In the genomic region with DNA sequence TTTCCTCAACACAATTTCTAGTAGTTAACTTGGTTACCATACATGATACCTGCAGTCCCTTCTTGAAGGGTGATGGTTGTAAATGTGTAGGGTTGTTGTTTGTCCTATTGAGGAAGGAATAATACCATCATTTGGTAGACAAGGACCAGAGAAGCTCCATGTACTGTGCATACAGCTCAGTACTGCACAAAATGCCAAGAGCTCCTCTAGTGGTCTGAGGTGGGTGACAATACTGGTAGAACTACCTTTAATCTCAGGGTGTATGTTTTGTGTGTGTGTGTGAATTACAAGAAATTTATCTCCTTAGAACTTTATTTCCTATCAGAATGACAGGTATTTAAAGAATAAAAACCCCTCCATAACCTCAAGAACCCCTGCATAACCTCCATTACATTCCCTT, we compare ENCODE assay signal across 3 cellular contexts.
TF ChIP-seq lines count a peak whose summit lies in the region.

No MANE protein-coding gene starts in this region.

TF ChIP-seq in SK-N-SH, 30 proteins besides CTCF, POLR2A, EP300 and RAD21 (continues in another document):
- TF ChIP-seq CHD2 (IDR thresholded peaks at IDR 0.05; ENCODE audit: low read length, partially characterized antibody) (no peak), MXI1 (IDR thresholded peaks at IDR 0.05; ENCODE audit: low read depth, low read length) (no peak), ELF1 (IDR thresholded peaks at IDR 0.05) (no peak), GATA2 (CRISPR knock-in tag; IDR thresholded peaks at IDR 0.05) (no peak), GABPA (IDR thresholded peaks at IDR 0.05; ENCODE audit: low read depth) (no peak), SMC3 (IDR thresholded peaks at IDR 0.05; ENCODE audit: low read depth, low read length) (no peak), RXRA (IDR thresholded peaks at IDR 0.05; ENCODE audit: borderline replicate concordance, low read depth) (no peak), FOXJ3 (CRISPR knock-in tag; IDR thresholded peaks at IDR 0.05) (no peak), TEAD4 (IDR thresholded peaks at IDR 0.05; ENCODE audit: borderline replicate concordance, insufficient read depth) (no peak), POLR2AphosphoS5 (IDR thresholded peaks at IDR 0.05; ENCODE audit: low read depth, low read length) (no peak)
- TF ChIP-seq, protein P1, sequence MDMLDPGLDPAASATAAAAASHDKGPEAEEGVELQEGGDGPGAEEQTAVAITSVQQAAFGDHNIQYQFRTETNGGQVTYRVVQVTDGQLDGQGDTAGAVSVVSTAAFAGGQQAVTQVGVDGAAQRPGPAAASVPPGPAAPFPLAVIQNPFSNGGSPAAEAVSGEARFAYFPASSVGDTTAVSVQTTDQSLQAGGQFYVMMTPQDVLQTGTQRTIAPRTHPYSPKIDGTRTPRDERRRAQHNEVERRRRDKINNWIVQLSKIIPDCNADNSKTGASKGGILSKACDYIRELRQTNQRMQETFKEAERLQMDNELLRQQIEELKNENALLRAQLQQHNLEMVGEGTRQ (IDR thresholded peaks at IDR 0.05; ENCODE audit: borderline replicate concordance, low read depth, low read length) = no peak
- TF ChIP-seq, protein P2, sequence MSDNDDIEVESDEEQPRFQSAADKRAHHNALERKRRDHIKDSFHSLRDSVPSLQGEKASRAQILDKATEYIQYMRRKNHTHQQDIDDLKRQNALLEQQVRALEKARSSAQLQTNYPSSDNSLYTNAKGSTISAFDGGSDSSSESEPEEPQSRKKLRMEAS (IDR thresholded peaks at IDR 0.05; ENCODE audit: low read depth) = no peak
- TF ChIP-seq, protein P3, sequence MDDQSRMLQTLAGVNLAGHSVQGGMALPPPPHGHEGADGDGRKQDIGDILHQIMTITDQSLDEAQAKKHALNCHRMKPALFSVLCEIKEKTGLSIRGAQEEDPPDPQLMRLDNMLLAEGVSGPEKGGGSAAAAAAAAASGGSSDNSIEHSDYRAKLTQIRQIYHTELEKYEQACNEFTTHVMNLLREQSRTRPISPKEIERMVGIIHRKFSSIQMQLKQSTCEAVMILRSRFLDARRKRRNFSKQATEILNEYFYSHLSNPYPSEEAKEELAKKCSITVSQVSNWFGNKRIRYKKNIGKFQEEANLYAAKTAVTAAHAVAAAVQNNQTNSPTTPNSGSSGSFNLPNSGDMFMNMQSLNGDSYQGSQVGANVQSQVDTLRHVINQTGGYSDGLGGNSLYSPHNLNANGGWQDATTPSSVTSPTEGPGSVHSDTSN (IDR thresholded peaks at IDR 0.05) = no peak
- TF ChIP-seq, protein P4, sequence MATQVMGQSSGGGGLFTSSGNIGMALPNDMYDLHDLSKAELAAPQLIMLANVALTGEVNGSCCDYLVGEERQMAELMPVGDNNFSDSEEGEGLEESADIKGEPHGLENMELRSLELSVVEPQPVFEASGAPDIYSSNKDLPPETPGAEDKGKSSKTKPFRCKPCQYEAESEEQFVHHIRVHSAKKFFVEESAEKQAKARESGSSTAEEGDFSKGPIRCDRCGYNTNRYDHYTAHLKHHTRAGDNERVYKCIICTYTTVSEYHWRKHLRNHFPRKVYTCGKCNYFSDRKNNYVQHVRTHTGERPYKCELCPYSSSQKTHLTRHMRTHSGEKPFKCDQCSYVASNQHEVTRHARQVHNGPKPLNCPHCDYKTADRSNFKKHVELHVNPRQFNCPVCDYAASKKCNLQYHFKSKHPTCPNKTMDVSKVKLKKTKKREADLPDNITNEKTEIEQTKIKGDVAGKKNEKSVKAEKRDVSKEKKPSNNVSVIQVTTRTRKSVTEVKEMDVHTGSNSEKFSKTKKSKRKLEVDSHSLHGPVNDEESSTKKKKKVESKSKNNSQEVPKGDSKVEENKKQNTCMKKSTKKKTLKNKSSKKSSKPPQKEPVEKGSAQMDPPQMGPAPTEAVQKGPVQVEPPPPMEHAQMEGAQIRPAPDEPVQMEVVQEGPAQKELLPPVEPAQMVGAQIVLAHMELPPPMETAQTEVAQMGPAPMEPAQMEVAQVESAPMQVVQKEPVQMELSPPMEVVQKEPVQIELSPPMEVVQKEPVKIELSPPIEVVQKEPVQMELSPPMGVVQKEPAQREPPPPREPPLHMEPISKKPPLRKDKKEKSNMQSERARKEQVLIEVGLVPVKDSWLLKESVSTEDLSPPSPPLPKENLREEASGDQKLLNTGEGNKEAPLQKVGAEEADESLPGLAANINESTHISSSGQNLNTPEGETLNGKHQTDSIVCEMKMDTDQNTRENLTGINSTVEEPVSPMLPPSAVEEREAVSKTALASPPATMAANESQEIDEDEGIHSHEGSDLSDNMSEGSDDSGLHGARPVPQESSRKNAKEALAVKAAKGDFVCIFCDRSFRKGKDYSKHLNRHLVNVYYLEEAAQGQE (IDR thresholded peaks at IDR 0.05; ENCODE audit: low read depth, low read length) = no peak

TF ChIP-seq in SK-N-SH treated with all-trans-retinoic acid at 6 μM for 48 hours, 23 proteins besides CTCF, POLR2A, EP300 and RAD21 (continued from another document):
- TF ChIP-seq ZNF70 (CRISPR knock-in tag; IDR thresholded peaks at IDR 0.05) (no peak), TSHZ2 (CRISPR knock-in tag; IDR thresholded peaks at IDR 0.05) (no peak), ARNTL (CRISPR knock-in tag; IDR thresholded peaks at IDR 0.05; ENCODE audit: borderline replicate concordance, low read depth) (no peak), RARB (CRISPR knock-in tag; IDR thresholded peaks at IDR 0.05) (no peak), ZFP3 (CRISPR knock-in tag; IDR thresholded peaks at IDR 0.05) (no peak), ZNF565 (CRISPR knock-in tag; conservative IDR thresholded peaks at IDR 0.05; ENCODE audit: low read depth) (no peak), BACH2 (CRISPR knock-in tag; IDR thresholded peaks at IDR 0.05; ENCODE audit: borderline replicate concordance) (no peak)
- TF ChIP-seq, protein P5, sequence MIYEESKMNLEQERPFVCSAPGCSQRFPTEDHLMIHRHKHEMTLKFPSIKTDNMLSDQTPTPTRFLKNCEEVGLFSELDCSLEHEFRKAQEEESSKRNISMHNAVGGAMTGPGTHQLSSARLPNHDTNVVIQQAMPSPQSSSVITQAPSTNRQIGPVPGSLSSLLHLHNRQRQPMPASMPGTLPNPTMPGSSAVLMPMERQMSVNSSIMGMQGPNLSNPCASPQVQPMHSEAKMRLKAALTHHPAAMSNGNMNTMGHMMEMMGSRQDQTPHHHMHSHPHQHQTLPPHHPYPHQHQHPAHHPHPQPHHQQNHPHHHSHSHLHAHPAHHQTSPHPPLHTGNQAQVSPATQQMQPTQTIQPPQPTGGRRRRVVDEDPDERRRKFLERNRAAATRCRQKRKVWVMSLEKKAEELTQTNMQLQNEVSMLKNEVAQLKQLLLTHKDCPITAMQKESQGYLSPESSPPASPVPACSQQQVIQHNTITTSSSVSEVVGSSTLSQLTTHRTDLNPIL (CRISPR knock-in tag; IDR thresholded peaks at IDR 0.05; ENCODE audit: low read depth) = no peak

TF ChIP-seq in K562, 482 proteins besides CTCF, POLR2A, EP300 and RAD21:
- TF ChIP-seq RNF2 (IDR thresholded peaks at IDR 0.05) = no peak
